ENCODE assay signal across 8 cellular contexts in genomic region chr12:111841236-111841749, GRCh38. TPM values are rescaled to one million over a fixed set of nuclear protein-coding genes. Genes with fewer than 3 reads are reported as not detected.
DNase-seq lines count a peak whose midpoint lies in the region; ATAC-seq and TF ChIP-seq lines count a peak whose summit lies in the region.

No MANE protein-coding gene starts in this region.

- H3K27ac ChIP-seq in mammary epithelial cell (ENCODE audit: insufficient read depth, low read depth, low read length), result peak overlapping the region; percentile 83

- H3K36me3 ChIP-seq in MG63, result peaks cover 36% of the 10 kb centered on the region
- no peaks in the 10 kb centered on the region for H3K36me3 ChIP-seq in mammary epithelial cell (ENCODE audit: insufficient read depth, low read length)

- peak overlapping the region; percentile 84 for H3K4me2 ChIP-seq in mammary epithelial cell (ENCODE audit: insufficient read depth, low read depth, low read length)

- TSS peak; percentile 81 for BruUV-seq in mammary epithelial cell (replicated peaks; lab: Mats Ljungman, UMichigan)

- peak overlapping the region; percentile 97 for H3K9ac ChIP-seq in mammary epithelial cell (ENCODE audit: insufficient read depth, low read length)

- TF ChIP-seq CTCF in mammary epithelial cell (conservative IDR thresholded peaks at IDR 0.05 in 1 of 2, IDR thresholded peaks at IDR 0.05 in 1 of 2; ENCODE audit: extremely low read depth in 1 of 2, insufficient read depth in 1 of 2, low read depth in 1 of 2, low read length in 2 of 2), result no peak

- peaks cover 12% of the 10 kb centered on the region for H3K4me1 ChIP-seq in mammary epithelial cell (ENCODE audit: insufficient read depth, low read length)
- peaks cover 38% of the 10 kb centered on the region for H3K4me1 ChIP-seq in mononuclear cell (ENCODE audit: insufficient read depth, low read length)

- H3K79me2 ChIP-seq in mammary epithelial cell (ENCODE audit: insufficient read depth, low read length), result peaks cover 71% of the 10 kb centered on the region

- H3K9me3 ChIP-seq in MG63, result no peaks in the 10 kb centered on the region
- no peaks in the 10 kb centered on the region for H3K9me3 ChIP-seq in mammary epithelial cell (replicated peaks; ENCODE audit: insufficient read depth, low read length)
- no peaks in the 10 kb centered on the region for H3K9me3 ChIP-seq in mononuclear cell (ENCODE audit: low read depth, low read length)

- no peaks in the 10 kb centered on the region for H4K20me1 ChIP-seq in mammary epithelial cell (ENCODE audit: insufficient read depth, low read length)

- in situ Hi-C loops in mammary epithelial cell (cut with MboI; ENCODE audit: low sequenced_read_pairs in 2 of 2), result no loop called here

- peak; percentile 3 for ATAC-seq in GM18873 (IDR thresholded peaks at IDR 0.05; ENCODE audit: low FRiP score, unreplicated experiment)
- no peak for ATAC-seq in GM19395 (IDR thresholded peaks at IDR 0.05; ENCODE audit: unreplicated experiment)

- H2AFZ ChIP-seq in mammary epithelial cell (ENCODE audit: low read depth, low read length), result peak overlapping the region; percentile 89

- 0% methylated on average over 13 of the region's 13 CpGs for WGBS in mammary epithelial cell (ENCODE audit: low coverage, missing lambda C conversion rate)

- peak; percentile 32 for DNase-seq in 8988T
- DNase-seq in MG63, result no peak
- no peak for DNase-seq in mammary epithelial cell
- no peak for DNase-seq in NCI-H1417 (lab: John Stamatoyannopoulos, UW)
- DNase-seq in activated effector memory CD4-positive, alpha-beta T cell treated with anti-CD3 and anti-CD28 coated beads, Interleukin-2, amount 50 U/mL, for 16 hours, result no peak

- dilution Hi-C loops in mammary epithelial cell (cut with HindIII; ENCODE audit: low sequenced_read_pairs), result no loop called here

- CTCF ChIA-PET in mammary epithelial cell (lab: Charles Lee; ENCODE audit: low non-redundant PET), result no interaction called here

- H3K4me3 ChIP-seq in MG63 (peak overlapping the region; percentile 78), mammary epithelial cell (replicated peaks in 1 of 3; ENCODE audit: insufficient read depth in 1 of 3, low read depth in 2 of 3, low read length in 3 of 3) (peak overlapping the region; percentile 67 to 84 (median 68)), mononuclear cell (ENCODE audit: low read length) (peak overlapping the region; percentile 66)

- H3K27me3 ChIP-seq in MG63, result no peaks in the 10 kb centered on the region
- no peaks in the 10 kb centered on the region for H3K27me3 ChIP-seq in mammary epithelial cell (ENCODE audit: insufficient read depth, low read length)
- no peaks in the 10 kb centered on the region for H3K27me3 ChIP-seq in mononuclear cell (ENCODE audit: insufficient read depth, low read length)

- intact Hi-C loops in mammary epithelial cell (cut with micrococcal nuclease), result loop anchor here (10.0 kb wide), 1 partner anchor 544 kb away; the partner anchor contains the start of gene HECTD4

RNA-seq across cellular contexts. Expression of gene MAPKAPK5, which starts 0.7 kb away (rescaled TPM):
- 22.5 and 46.4 TPM in 2 replicates for total RNA-seq in MG63 (2014; rRNA removed; shearing (Covaris generic); ENCODE audit: low replicate concordance)
- 10 to 100 TPM; 34.5 to 46.7 TPM for total RNA-seq in mammary epithelial cell
- polyA plus RNA-seq in mammary epithelial cell, result 38.7 TPM
- polyA minus RNA-seq in mammary epithelial cell, result 49.4 TPM
- total RNA-seq in mononuclear cell, result 44.3 TPM
